In genomic region chr5:128199611-128200010, GRCh38 we compare ENCODE assay signal across 19 cellular contexts.
"Had no signal": no experiment of that assay in that cellular context is flagged by ENCODE, and none has a peak within 500 bp of the region (broad histone marks: within the 10 kb centered on the region; RNA-seq: fewer than 3 reads in every experiment).

No MANE protein-coding gene starts in this region.

- H3K27me3 Mint-ChIP-seq: activated CD4-positive, alpha-beta T cell treated with anti-CD3 and anti-CD28 coated beads for 36 hours; activated naive CD4-positive, alpha-beta T cell treated with anti-CD3 and anti-CD28 coated beads, Interleukin-2, amount 50 U/mL, for 24 hours; T-helper 17 cell had no signal

- H3K27me3 ChIP-seq: pancreas, tibial nerve, uterus had no signal

- ATAC-seq: activated CD4-positive, alpha-beta T cell treated with anti-CD3 and anti-CD28 coated beads for 36 hours; activated CD8-positive, alpha-beta memory T cell treated with anti-CD3 and anti-CD28 coated beads, Interleukin-2, amount 10 ng/mL, durations not matched to agents 7 days and 5 days; naive thymus-derived CD4-positive, alpha-beta T cell; stimulated activated naive B cell treated with anti-CD40 and anti-IgM and Interleukin-4, amounts not matched to agents 10 μg/mL and 1 μg/mL and 100 μg/mL, for 72 hours; T-helper 17 cell had no signal

- H3K4me3 Mint-ChIP-seq: activated CD4-positive, alpha-beta memory T cell treated with anti-CD3 and anti-CD28 coated beads for 36 hours; activated CD4-positive, alpha-beta T cell treated with anti-CD3 and anti-CD28 coated beads for 36 hours; activated CD8-positive, alpha-beta memory T cell treated with anti-CD3 and anti-CD28 coated beads, Interleukin-2, amount 10 ng/mL, durations not matched to agents 7 days and 5 days; activated T-cell treated with anti-CD3 and anti-CD28 coated beads, Interleukin-2, amount 50 U/mL, for 24 hours; stimulated activated naive B cell treated with anti-CD40 and anti-IgM and Interleukin-4, amounts not matched to agents 10 μg/mL and 1 μg/mL and 100 μg/mL, for 72 hours; T-helper 17 cell had no signal

- H3K4me1 ChIP-seq: uterus had no signal

- DNase-seq: activated CD4-positive, alpha-beta memory T cell treated with anti-CD3 and anti-CD28 coated beads for 36 hours; activated CD4-positive, alpha-beta T cell treated with anti-CD3 and anti-CD28 coated beads for 36 hours; activated CD8-positive, alpha-beta memory T cell treated with anti-CD3 and anti-CD28 coated beads, Interleukin-2, amount 10 ng/mL, durations not matched to agents 7 days and 5 days; activated effector memory CD4-positive, alpha-beta T cell treated with Interleukin-2 at 50 U/mL for 16 hours; activated T-cell treated with anti-CD3 and anti-CD28 coated beads, Interleukin-2, amount 50 U/mL, for 24 hours; amniotic stem cell; effector CD8-positive, alpha-beta T cell; mucosa of descending colon; naive thymus-derived CD4-positive, alpha-beta T cell; stimulated activated CD4-positive, alpha-beta T cell treated with anti-CD3 and anti-CD28 coated beads, Interleukin-15, amount 100 ng/mL, for 24 hours; stimulated activated CD4-positive, alpha-beta T cell treated with anti-CD3 and anti-CD28 coated beads, Interleukin-4, amount 100 ng/mL, for 1 hour; stimulated activated naive B cell treated with anti-CD40 and anti-IgM and Interleukin-4, amounts not matched to agents 10 μg/mL and 1 μg/mL and 100 μg/mL, for 72 hours; T-helper 17 cell; uterus had no signal

- H3K36me3 ChIP-seq: pancreas, uterus had no signal

- H3K9me3 ChIP-seq: mucosa of descending colon, pancreas, tibial nerve, uterus had no signal

- H3K4me3 ChIP-seq: mucosa of descending colon, pancreas, skin epidermis, tibial nerve, uterus had no signal

- H3K27ac ChIP-seq: pancreas, skin epidermis, tibial nerve, uterus had no signal

- H3K9me3 Mint-ChIP-seq: activated naive CD4-positive, alpha-beta T cell treated with anti-CD3 and anti-CD28 coated beads, Interleukin-2, amount 50 U/mL, for 24 hours; brain; naive thymus-derived CD4-positive, alpha-beta T cell had no signal

- H3K27ac Mint-ChIP-seq: activated CD4-positive, alpha-beta memory T cell treated with anti-CD3 and anti-CD28 coated beads for 36 hours; activated CD4-positive, alpha-beta T cell treated with anti-CD3 and anti-CD28 coated beads for 36 hours; activated CD8-positive, alpha-beta memory T cell treated with anti-CD3 and anti-CD28 coated beads, Interleukin-2, amount 10 ng/mL, durations not matched to agents 7 days and 5 days; activated naive CD4-positive, alpha-beta T cell treated with anti-CD3 and anti-CD28 coated beads, Interleukin-2, amount 50 U/mL, for 24 hours; activated T-cell treated with anti-CD3 and anti-CD28 coated beads, Interleukin-2, amount 50 U/mL, for 24 hours; stimulated activated naive B cell treated with anti-CD40 and anti-IgM and Interleukin-4, amounts not matched to agents 10 μg/mL and 1 μg/mL and 100 μg/mL, for 72 hours; T-helper 17 cell had no signal
